28 cellular contexts compared by ENCODE assay signal in genomic region chr5:13843181-13843846, GRCh38.
DNase-seq lines count a peak whose midpoint lies in the region; FAIRE-seq and TF ChIP-seq lines count a peak whose summit lies in the region.
"Had no signal": no experiment of that assay in that cellular context is flagged by ENCODE, and none has a peak within 500 bp of the region (broad histone marks: within the 10 kb centered on the region; RNA-seq: fewer than 3 reads in every experiment).

No MANE protein-coding gene starts in this region.

- H3K4me2 ChIP-seq in H1 (ENCODE audit: insufficient read depth in 1 of 2, low read depth in 2 of 2, low read length in 2 of 2): peak overlapping the region; percentile 39 to 55
- H3K4me2 ChIP-seq: A549; BLaER1 treated with 17β-estradiol and CSF1 and Interleukin-3, amounts not matched to agents 10 nM and 100 nM; PC-9 had no signal

- H3K4me3 ChIP-seq in H7 (ENCODE audit: insufficient read depth, low read depth, low read length) (no peak overlapping the region), H1 (ENCODE audit: extremely low read depth in 1 of 4, insufficient read depth in 2 of 4, low read depth in 3 of 4, low read length in 4 of 4) (no peak overlapping the region)
- H3K4me3 ChIP-seq: A549; BLaER1 treated with 17β-estradiol and CSF1 and Interleukin-3, amounts not matched to agents 10 nM and 100 nM; GM12878; PC-9; SJSA1 had no signal

- no peaks in the 10 kb centered on the region for H3K36me3 Mint-ChIP-seq in nephron progenitor cell (ENCODE audit: low read depth)
- H3K36me3 Mint-ChIP-seq: CD8-positive, alpha-beta T cell; T-cell had no signal

- H4K5ac ChIP-seq in H1 (ENCODE audit: insufficient read length, low read depth, low read length): no peak overlapping the region

- H2BK20ac ChIP-seq in H1 (ENCODE audit: low read length): peak overlapping the region; percentile 41; the same call in 1 of the 2 replicates

- H3K14ac ChIP-seq in H1 (ENCODE audit: insufficient read length): no peak overlapping the region

- H3K4me3 Mint-ChIP-seq in nephron progenitor cell: no peak overlapping the region
- H3K4me3 Mint-ChIP-seq: CD8-positive, alpha-beta T cell; T-cell had no signal

- no peak overlapping the region for H4K91ac ChIP-seq in H1 (replicated peaks; ENCODE audit: insufficient read length, low read length)

- no peak overlapping the region for H3K9ac ChIP-seq in H1 (replicated peaks in 1 of 4; ENCODE audit: extremely low read depth in 1 of 4, low read depth in 3 of 4, low read length in 3 of 4)
- H3K9ac ChIP-seq: BLaER1 treated with 17β-estradiol and CSF1 and Interleukin-3, amounts not matched to agents 10 nM and 100 nM had no signal

- peak overlapping the region; percentile 69 for H2BK12ac ChIP-seq in H1 (ENCODE audit: low read depth, low read length)

- H3K4me1 ChIP-seq in H1 (replicated peaks in 1 of 4; ENCODE audit: control insufficient read depth in 3 of 4, insufficient read depth in 4 of 4, low read length in 3 of 4): peaks cover 0 to 12% (median 5%) of the 10 kb centered on the region in 4 experiments; a peak in 3 of 7 replicates
- H3K4me1 ChIP-seq: A549; BLaER1 treated with 17β-estradiol and CSF1 and Interleukin-3, amounts not matched to agents 10 nM and 100 nM; Caco-2; SJSA1 had no signal

- TF ChIP-seq POLR2A in H1 (IDR thresholded peaks at IDR 0.05; ENCODE audit: control extremely low read depth in 1 of 2, low read depth in 2 of 2, low read length in 2 of 2): no peak

- H3K27me3 Mint-ChIP-seq in nephron progenitor cell (ENCODE audit: low read depth, poor library complexity): peaks cover 3% of the 10 kb centered on the region
- H3K27me3 Mint-ChIP-seq: T-cell had no signal

- 0 out of 2 replicates have a peak overlapping the region, but pooled peaks have one; percentile 31 for H2BK15ac ChIP-seq in H1 (ENCODE audit: low read length)

- peak; percentile 91 for FAIRE-seq in H1 (lab: Jason Lieb, UNC)
- FAIRE-seq: A549, GM12878 had no signal

- H3K9me3 ChIP-seq in H1 (ENCODE audit: insufficient read depth in 2 of 2, low read depth in 1 of 2, low read length in 1 of 2): no peaks in the 10 kb centered on the region
- H3K9me3 ChIP-seq: A549; BLaER1 treated with 17β-estradiol and CSF1 and Interleukin-3, amounts not matched to agents 10 nM and 100 nM; Caco-2; SJSA1 had no signal

- no peaks in the 10 kb centered on the region for H3K79me1 ChIP-seq in H1 (ENCODE audit: low read depth, low read length)

- H3K23ac ChIP-seq in H1 (ENCODE audit: insufficient read length): no peak overlapping the region

- DNase-seq in H7: peak; percentile 31
- DNase-seq in NCI-H748 (lab: John Stamatoyannopoulos, UW; ENCODE audit: unreplicated experiment): peak; percentile 100
- no peak for DNase-seq in H1 (ENCODE audit: low read depth in 1 of 2, low spot score in 2 of 2)
- DNase-seq in nephron progenitor cell: no peak
- DNase-seq in C1 segment of cervical spinal cord (lab: John Stamatoyannopoulos, UW): no peak
- DNase-seq in NCI-H1436 (lab: John Stamatoyannopoulos, UW): no peak
- no peak for DNase-seq in NCI-H2227 (lab: John Stamatoyannopoulos, UW; ENCODE audit: unreplicated experiment)
- DNase-seq: AML-193; Caco-2; CD8-positive, alpha-beta T cell; GDM1; GOT3; KBM-7; MV-4-11; NCI-H1105; NCI-H1694; NCI-H2029 treated with DMSO at 0.1 percent for 48 hours; NCI-H2171; NCI-H524; NCI-H82; NK-92 treated with Interleukin-12 subunit alpha and Interleukin-12 subunit beta, amount 100 ng/mL, for 24 hours; PC-9; Right ventricle myocardium superior; T-cell had no signal

- 83% methylated on average over 6 of the region's 6 CpGs; no CpG with 5 or more reads in 1 of the 2 experiments for WGBS in H1 (ENCODE audit: extremely low coverage in 1 of 2, insufficient coverage in 1 of 2, insufficient read length in 1 of 2, insufficient replicate concordance in 2 of 2, low coverage in 1 of 2, low lambda C conversion rate in 2 of 2, missing lambda C conversion rate in 1 of 2), 2 experiments

- no peaks in the 10 kb centered on the region for H3K23me2 ChIP-seq in H1 (ENCODE audit: low read depth, low read length)

- TF ChIP-seq EP300 in H1 (IDR thresholded peaks at IDR 0.05; ENCODE audit: borderline replicate concordance in 1 of 2, low read depth in 2 of 2, low read length in 2 of 2): peak in 1 of 2 experiments; percentile 45; a peak in 1 of 3 replicates

- no peaks in the 10 kb centered on the region for H4K20me1 ChIP-seq in H1 (replicated peaks in 1 of 2; ENCODE audit: control insufficient read depth in 1 of 2, insufficient read depth in 2 of 2, low read length in 2 of 2)
- H4K20me1 ChIP-seq: BLaER1 treated with 17β-estradiol and CSF1 and Interleukin-3, amounts not matched to agents 10 nM and 100 nM had no signal

- H3K4ac ChIP-seq in H1 (replicated peaks; ENCODE audit: insufficient read length, low read depth, low read length): no peak overlapping the region

- no peaks in the 10 kb centered on the region for H3K9me3 Mint-ChIP-seq in nephron progenitor cell

- POLR2A ChIA-PET in H1 (lab: Charles Lee; ENCODE audit: partially characterized antibody): interaction anchor here (1.1 kb wide), 1 partner anchor 8 kb away, joined by 3 read pairs; no protein-coding TSS in a partner anchor

- H3K27ac ChIP-seq in H1 (ENCODE audit: low read depth, low read length): no peak overlapping the region; the same call in 1 of the 2 replicates
- H3K27ac ChIP-seq: A549; BLaER1 treated with 17β-estradiol and CSF1 and Interleukin-3, amounts not matched to agents 10 nM and 100 nM; PC-9; SJSA1 had no signal

- H3K56ac ChIP-seq in H1 (replicated peaks; ENCODE audit: insufficient read length, low read depth, low read length): no peak overlapping the region

- no peak overlapping the region; the same call in 1 of the 2 replicates for H3K18ac ChIP-seq in H1 (ENCODE audit: extremely low read depth, low read length)

- peak overlapping the region; percentile 24 for H3K27ac Mint-ChIP-seq in nephron progenitor cell
- H3K27ac Mint-ChIP-seq: CD8-positive, alpha-beta T cell; T-cell had no signal

- no peak overlapping the region for H2BK5ac ChIP-seq in H1 (ENCODE audit: low read depth, low read length)

- H2BK120ac ChIP-seq in H1 (replicated peaks; ENCODE audit: low read depth, low read length): no peak overlapping the region

- H3K79me2 ChIP-seq in H1 (ENCODE audit: control insufficient read depth in 1 of 2, insufficient read depth in 2 of 2, low read length in 2 of 2): no peaks in the 10 kb centered on the region

- TF ChIP-seq RAD21 in H1 (IDR thresholded peaks at IDR 0.05 in 1 of 2, conservative IDR thresholded peaks at IDR 0.05 in 1 of 2; ENCODE audit: low read depth in 2 of 2, low read length in 2 of 2): no peak

- H3K27me3 ChIP-seq in H7 (ENCODE audit: control insufficient read depth, insufficient read depth, low read length) (no peaks in the 10 kb centered on the region), H1 (replicated peaks in 1 of 4; ENCODE audit: control insufficient read depth in 3 of 4, extremely low read depth in 1 of 4, insufficient read depth in 3 of 4, low read length in 3 of 4) (no peaks in the 10 kb centered on the region)
- H3K27me3 ChIP-seq: BLaER1 treated with 17β-estradiol and CSF1 and Interleukin-3, amounts not matched to agents 10 nM and 100 nM; SJSA1 had no signal

- H3K36me3 ChIP-seq in H7 (replicated peaks; ENCODE audit: control insufficient read depth, insufficient read depth, low read length): no peaks in the 10 kb centered on the region
- H3K36me3 ChIP-seq in H1 (ENCODE audit: control insufficient read depth in 2 of 4, insufficient read depth in 4 of 4, low read length in 3 of 4): no peaks in the 10 kb centered on the region
- H3K36me3 ChIP-seq: BLaER1 treated with 17β-estradiol and CSF1 and Interleukin-3, amounts not matched to agents 10 nM and 100 nM; SJSA1 had no signal

- H2AK5ac ChIP-seq in H1 (ENCODE audit: low read depth, low read length): no peak overlapping the region

- no peaks in the 10 kb centered on the region for H3K4me1 Mint-ChIP-seq in nephron progenitor cell
- H3K4me1 Mint-ChIP-seq: T-cell had no signal

- TF ChIP-seq CTCF in H1 (IDR thresholded peaks at IDR 0.05; ENCODE audit: control extremely low read depth in 1 of 3, insufficient read depth in 1 of 3, low read depth in 1 of 3, low read length in 3 of 3) (no peak), nephron progenitor cell (IDR thresholded peaks at IDR 0.05) (no peak)

- CTCF ChIA-PET in H1 (lab: Charles Lee; ENCODE audit: partially characterized antibody): interaction anchor here (0.6 to 1.0 kb wide), 3 partner anchors 11 to 35 kb away, joined by 3 read pairs; no protein-coding TSS in a partner anchor

- no peak overlapping the region for H4K8ac ChIP-seq in H1 (ENCODE audit: extremely low read depth, insufficient read depth, low read length)

- peak overlapping the region; percentile 65; the same call in 1 of the 2 replicates for H2AFZ ChIP-seq in H1 (ENCODE audit: low read length)
- H2AFZ ChIP-seq: PC-9 had no signal

TF ChIP-seq in H1, 55 proteins besides CTCF, POLR2A, EP300 and RAD21 (continues in another document):
- no peak for TF ChIP-seq KDM1A (IDR thresholded peaks at IDR 0.05; ENCODE audit: borderline replicate concordance, low read length)
- TF ChIP-seq E2F6 (IDR thresholded peaks at IDR 0.05): no peak
- TF ChIP-seq KDM4A (IDR thresholded peaks at IDR 0.05; ENCODE audit: low read depth, low read length, severe bottlenecking): no peak
- TF ChIP-seq YY1 (IDR thresholded peaks at IDR 0.05; ENCODE audit: low read depth, low read length): no peak
- no peak for TF ChIP-seq ATF3 (IDR thresholded peaks at IDR 0.05; ENCODE audit: insufficient read depth, low read depth, low read length)
- no peak for TF ChIP-seq NANOG (IDR thresholded peaks at IDR 0.05; ENCODE audit: insufficient read depth, low read depth, low read length, poor library complexity, severe bottlenecking)
- peak; percentile 73; the same call in 1 of the 2 replicates for TF ChIP-seq SP1 (IDR thresholded peaks at IDR 0.05; ENCODE audit: low read depth, low read length)
- no peak for TF ChIP-seq RNF2 (IDR thresholded peaks at IDR 0.05; ENCODE audit: borderline replicate concordance, low read depth, low read length, missing control alignments, poor library complexity, severe bottlenecking)
- no peak for TF ChIP-seq TBP (IDR thresholded peaks at IDR 0.05; ENCODE audit: low read depth, low read length)
- no peak for TF ChIP-seq BACH1 (IDR thresholded peaks at IDR 0.05; ENCODE audit: low read length)
- TF ChIP-seq JUN (IDR thresholded peaks at IDR 0.05; ENCODE audit: low read depth, low read length): no peak
- no peak for TF ChIP-seq HDAC2 (IDR thresholded peaks at IDR 0.05; ENCODE audit: borderline replicate concordance in 1 of 2, low read depth in 2 of 2, low read length in 2 of 2)

Comparison
In these comparisons a context has a peak if more than half of its experiments do, and no peak if none do; other contexts are left out.
1. DNase-seq: peak in H7 (single experiment) and NCI-H748 (single experiment); none in H1 (0 of 2), nephron progenitor cell (single experiment), C1 segment of cervical spinal cord (0 of 14), NCI-H1436 (single experiment) and NCI-H2227 (single experiment).